26 cellular contexts compared by ENCODE assay signal in genomic region chr7:147915781-147916180, GRCh38.
DNase-seq lines count a peak whose midpoint lies in the region; ATAC-seq and TF ChIP-seq lines count a peak whose summit lies in the region.
"Had no signal": no experiment of that assay in that cellular context is flagged by ENCODE, and none has a peak within 500 bp of the region (broad histone marks: within the 10 kb centered on the region; RNA-seq: fewer than 3 reads in every experiment).

No MANE protein-coding gene starts in this region.

- TF ChIP-seq CTCF in AG10803 (conservative IDR thresholded peaks at IDR 0.05; ENCODE audit: low read length) (no peak), WTC11 (IDR thresholded peaks at IDR 0.05) (no peak), mammary epithelial cell (conservative IDR thresholded peaks at IDR 0.05 in 1 of 2, IDR thresholded peaks at IDR 0.05 in 1 of 2; ENCODE audit: extremely low read depth in 1 of 2, insufficient read depth in 1 of 2, low read depth in 1 of 2, low read length in 2 of 2) (no peak)

- intact Hi-C loops in mammary epithelial cell (cut with micrococcal nuclease) = no loop called here

- 4% methylated on average over 4 of the region's 4 CpGs for WGBS in mammary epithelial cell (ENCODE audit: low coverage, missing lambda C conversion rate)

- BruUV-seq in mammary epithelial cell (replicated peaks; lab: Mats Ljungman, UMichigan) = no TSS peak

- H3K4me2 ChIP-seq in mammary epithelial cell (ENCODE audit: insufficient read depth, low read depth, low read length) = no peak overlapping the region
- H3K4me2 ChIP-seq: BLaER1 treated with 17β-estradiol and CSF1 and Interleukin-3, amounts not matched to agents 10 nM and 100 nM; KMS-11 had no signal

- no peaks in the 10 kb centered on the region for H3K27me3 ChIP-seq in mammary epithelial cell (ENCODE audit: insufficient read depth, low read length)
- H3K27me3 ChIP-seq: BLaER1 treated with 17β-estradiol and CSF1 and Interleukin-3, amounts not matched to agents 10 nM and 100 nM had no signal

- peak; percentile 89 for ATAC-seq in WTC11
- ATAC-seq: CD8-positive, alpha-beta T cell; HCT116 had no signal

- H3K36me3 Mint-ChIP-seq in WTC11 = no peaks in the 10 kb centered on the region
- no peaks in the 10 kb centered on the region for H3K36me3 Mint-ChIP-seq in activated CD4-positive, alpha-beta T cell treated with anti-CD3 and anti-CD28 coated beads, Interleukin-2, amount 10 ng/mL, durations not matched to agents 7 days and 5 days (ENCODE audit: low read depth)
- H3K36me3 Mint-ChIP-seq: CD8-positive, alpha-beta T cell had no signal

- dilution Hi-C loops in mammary epithelial cell (cut with HindIII; ENCODE audit: low sequenced_read_pairs) = no loop called here

- no peaks in the 10 kb centered on the region for H3K79me2 ChIP-seq in mammary epithelial cell (ENCODE audit: insufficient read depth, low read length)

- H3K36me3 ChIP-seq in mammary epithelial cell (ENCODE audit: insufficient read depth, low read length) = no peaks in the 10 kb centered on the region
- H3K36me3 ChIP-seq: BLaER1 treated with 17β-estradiol and CSF1 and Interleukin-3, amounts not matched to agents 10 nM and 100 nM had no signal

- in situ Hi-C loops in mammary epithelial cell (cut with MboI; ENCODE audit: low sequenced_read_pairs in 2 of 2) = no loop called here

- H3K27ac ChIP-seq in mammary epithelial cell (ENCODE audit: insufficient read depth, low read depth, low read length) = no peak overlapping the region
- H3K27ac ChIP-seq: 22Rv1; BLaER1 treated with 17β-estradiol and CSF1 and Interleukin-3, amounts not matched to agents 10 nM and 100 nM; KMS-11; SK-N-MC had no signal

- H3K4me3 ChIP-seq in AG10803 (ENCODE audit: low read length) (no peak overlapping the region), mammary epithelial cell (replicated peaks in 1 of 3; ENCODE audit: insufficient read depth in 1 of 3, low read depth in 2 of 3, low read length in 3 of 3) (no peak overlapping the region)
- H3K4me3 ChIP-seq: BLaER1 treated with 17β-estradiol and CSF1 and Interleukin-3, amounts not matched to agents 10 nM and 100 nM; SK-N-MC had no signal

- no peaks in the 10 kb centered on the region for H3K9me3 Mint-ChIP-seq in WTC11
- no peaks in the 10 kb centered on the region for H3K9me3 Mint-ChIP-seq in activated CD4-positive, alpha-beta T cell treated with anti-CD3 and anti-CD28 coated beads, Interleukin-2, amount 10 ng/mL, durations not matched to agents 7 days and 5 days

- no peak overlapping the region for H3K4me3 Mint-ChIP-seq in WTC11
- no peak overlapping the region for H3K4me3 Mint-ChIP-seq in activated CD4-positive, alpha-beta T cell treated with anti-CD3 and anti-CD28 coated beads, Interleukin-2, amount 10 ng/mL, durations not matched to agents 7 days and 5 days
- H3K4me3 Mint-ChIP-seq: CD8-positive, alpha-beta T cell had no signal

- no peak overlapping the region for H2AFZ ChIP-seq in mammary epithelial cell (ENCODE audit: low read depth, low read length)

- POLR2A ChIA-PET in WTC11 (lab: Charles Lee) = interaction anchor here (0.5 to 0.7 kb wide), 2 partner anchors 13 to 53 kb away, joined by 3 to 10 read pairs; no protein-coding TSS in a partner anchor
- POLR2A ChIA-PET in activated CD4-positive, alpha-beta T cell treated with anti-CD3 and anti-CD28 coated beads, Interleukin-2, amount 10 ng/mL, durations not matched to agents 7 days and 5 days (lab: Charles Lee) = no interaction called here

- H3K4me1 Mint-ChIP-seq in WTC11 = peaks cover 23% of the 10 kb centered on the region
- no peaks in the 10 kb centered on the region for H3K4me1 Mint-ChIP-seq in activated CD4-positive, alpha-beta T cell treated with anti-CD3 and anti-CD28 coated beads, Interleukin-2, amount 10 ng/mL, durations not matched to agents 7 days and 5 days

- H3K27ac Mint-ChIP-seq in WTC11 = peak overlapping the region; percentile 60
- H3K27ac Mint-ChIP-seq in activated CD4-positive, alpha-beta T cell treated with anti-CD3 and anti-CD28 coated beads, Interleukin-2, amount 10 ng/mL, durations not matched to agents 7 days and 5 days = no peak overlapping the region
- H3K27ac Mint-ChIP-seq: CD8-positive, alpha-beta T cell had no signal

- H3K9me3 ChIP-seq in mammary epithelial cell (replicated peaks; ENCODE audit: insufficient read depth, low read length) = peaks cover 14% of the 10 kb centered on the region
- H3K9me3 ChIP-seq: BLaER1 treated with 17β-estradiol and CSF1 and Interleukin-3, amounts not matched to agents 10 nM and 100 nM had no signal

- no peak overlapping the region for H3K9ac ChIP-seq in mammary epithelial cell (ENCODE audit: insufficient read depth, low read length)
- H3K9ac ChIP-seq: BLaER1 treated with 17β-estradiol and CSF1 and Interleukin-3, amounts not matched to agents 10 nM and 100 nM; KMS-11 had no signal

- no peaks in the 10 kb centered on the region for H3K4me1 ChIP-seq in mammary epithelial cell (ENCODE audit: insufficient read depth, low read length)

- H3K27me3 Mint-ChIP-seq in WTC11 (ENCODE audit: low read depth) = no peaks in the 10 kb centered on the region
- no peaks in the 10 kb centered on the region for H3K27me3 Mint-ChIP-seq in activated CD4-positive, alpha-beta T cell treated with anti-CD3 and anti-CD28 coated beads, Interleukin-2, amount 10 ng/mL, durations not matched to agents 7 days and 5 days

- peak; percentile 7 for DNase-seq in AG10803 (ENCODE audit: low read depth)
- DNase-seq in MV-4-11 (lab: John Stamatoyannopoulos, UW) = peak; percentile 52
- DNase-seq in WTC11 (ENCODE audit: low spot score) = no peak
- peak; percentile 59 for DNase-seq in iPS-NIHi7 (ENCODE audit: extremely low spot score)
- DNase-seq in hepatic stellate cell (ENCODE audit: low spot score) = no peak
- no peak for DNase-seq in activated CD4-positive, alpha-beta T cell treated with anti-CD3 and anti-CD28 coated beads, Interleukin-2, amount 10 ng/mL, durations not matched to agents 7 days and 5 days
- DNase-seq in DMS53 (lab: John Stamatoyannopoulos, UW) = no peak
- no peak for DNase-seq in mammary epithelial cell
- DNase-seq: ACHN; Calu3; CD8-positive, alpha-beta T cell; DMS79; IMR-90; NCI-H1105; NCI-H146; NCI-H2029; NCI-H226; NCI-H510A treated with DMSO at 0.1 percent for 48 hours; NCI-H748 treated with DMSO at 0.1 percent for 48 hours; RPMI8226; SHP77 treated with DMSO at 0.1 percent for 48 hours had no signal

- CTCF ChIA-PET in WTC11 (lab: Charles Lee) = interaction anchor here (0.6 to 2.8 kb wide), 7 partner anchors 8 to 760 kb away, joined by 3 to 11 read pairs (median 3); no protein-coding TSS in a partner anchor
- CTCF ChIA-PET in activated CD4-positive, alpha-beta T cell treated with anti-CD3 and anti-CD28 coated beads, Interleukin-2, amount 10 ng/mL, durations not matched to agents 7 days and 5 days (lab: Charles Lee) = no interaction called here
- CTCF ChIA-PET in mammary epithelial cell (lab: Charles Lee; ENCODE audit: low non-redundant PET) = no interaction called here

- H4K20me1 ChIP-seq in mammary epithelial cell (ENCODE audit: insufficient read depth, low read length) = no peaks in the 10 kb centered on the region
- H4K20me1 ChIP-seq: BLaER1 treated with 17β-estradiol and CSF1 and Interleukin-3, amounts not matched to agents 10 nM and 100 nM had no signal

TF ChIP-seq in WTC11, 78 proteins besides CTCF, POLR2A, EP300 and RAD21:
- no peak for TF ChIP-seq ZNF263 (CRISPR knock-in tag; IDR thresholded peaks at IDR 0.05; ENCODE audit: low read depth)
- TF ChIP-seq FOXK1 (CRISPR knock-in tag; IDR thresholded peaks at IDR 0.05) = no peak
- TF ChIP-seq ZNF281 (CRISPR knock-in tag; IDR thresholded peaks at IDR 0.05) = no peak
- no peak for TF ChIP-seq HMGA2 (CRISPR knock-in tag; IDR thresholded peaks at IDR 0.05)
- no peak for TF ChIP-seq ZNF416 (CRISPR knock-in tag; IDR thresholded peaks at IDR 0.05)
- no peak for TF ChIP-seq ZNF671 (CRISPR knock-in tag; IDR thresholded peaks at IDR 0.05)
- TF ChIP-seq ZNF396 (CRISPR knock-in tag; IDR thresholded peaks at IDR 0.05; ENCODE audit: borderline replicate concordance) = no peak
- TF ChIP-seq PREB (CRISPR knock-in tag; IDR thresholded peaks at IDR 0.05; ENCODE audit: borderline replicate concordance) = no peak
- no peak for TF ChIP-seq NFYB (CRISPR knock-in tag; conservative IDR thresholded peaks at IDR 0.05; ENCODE audit: low read depth)
- TF ChIP-seq MYBL2 (CRISPR knock-in tag; IDR thresholded peaks at IDR 0.05) = no peak
- no peak for TF ChIP-seq FOXP1 (CRISPR knock-in tag; IDR thresholded peaks at IDR 0.05; ENCODE audit: borderline replicate concordance)
- no peak for TF ChIP-seq ZNF121 (CRISPR knock-in tag; IDR thresholded peaks at IDR 0.05)

Comparison
In these comparisons a context has a peak if more than half of its experiments do, and no peak if none do; other contexts are left out.
1. DNase-seq: peak in AG10803 (single experiment), MV-4-11 (single experiment) and iPS-NIHi7 (single experiment); none in WTC11 (single experiment), hepatic stellate cell (single experiment), activated CD4-positive, alpha-beta T cell treated with anti-CD3 and anti-CD28 coated beads, Interleukin-2, amount 10 ng/mL, durations not matched to agents 7 days and 5 days (single experiment), DMS53 (single experiment) and mammary epithelial cell (single experiment).